Comparison of ENCODE assay signal across 8 cellular contexts in the genomic region with DNA sequence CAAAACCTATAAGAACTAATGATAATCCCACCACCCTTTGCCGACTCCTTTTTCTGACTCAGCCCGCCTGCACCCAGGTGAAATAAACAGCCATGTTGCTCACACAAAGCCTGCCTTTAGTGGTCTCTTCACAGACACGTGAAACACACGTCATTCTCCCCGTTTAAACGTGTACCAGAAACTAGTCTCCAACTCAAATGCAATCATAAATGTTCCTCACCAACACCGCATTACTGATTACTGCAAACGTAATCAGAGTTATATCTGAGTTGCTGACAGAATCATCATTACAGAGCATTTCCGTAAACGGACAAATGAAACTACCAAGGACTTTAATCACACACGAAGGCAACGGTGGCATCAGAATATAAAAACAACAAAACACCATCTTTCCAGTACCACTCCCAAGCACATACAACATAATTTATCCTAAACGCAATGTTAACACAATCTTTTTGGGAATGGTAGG. TPM values are rescaled to one million over a fixed set of nuclear protein-coding genes. Genes with fewer than 3 reads are reported as not detected.
DNase-seq lines count a peak whose midpoint lies in the region; ATAC-seq lines count a peak whose summit lies in the region.

No MANE protein-coding gene starts in this region.

- H3K4me3 ChIP-seq in subcutaneous abdominal adipose tissue (ENCODE audit: low read depth in 1 of 5, low read length in 5 of 5) = peak overlapping the region; percentile 83 to 98 (median 86)

- H3K27ac ChIP-seq in subcutaneous abdominal adipose tissue (ENCODE audit: low read depth, low read length) = peak overlapping the region; percentile 100

- peaks cover 0 to 3% (median 0%) of the 10 kb centered on the region in 7 donors for H3K9me3 Mint-ChIP-seq in naive B cell

- peaks cover 38 to 50% of the 10 kb centered on the region in 2 donors for H3K36me3 Mint-ChIP-seq in naive B cell

- H3K9ac ChIP-seq in subcutaneous abdominal adipose tissue (ENCODE audit: low read length in 5 of 5) = peak overlapping the region; percentile 94 to 99 (median 97)

- no peaks in the 10 kb centered on the region for H3K9me3 ChIP-seq in subcutaneous abdominal adipose tissue (ENCODE audit: control insufficient read depth in 5 of 5, low read length in 5 of 5)

- H3K27me3 Mint-ChIP-seq in naive B cell = no peaks in the 10 kb centered on the region

- H3K4me1 ChIP-seq in subcutaneous abdominal adipose tissue (ENCODE audit: control insufficient read depth in 5 of 5, insufficient read depth in 5 of 5, low read length in 5 of 5) = peaks cover 4 to 65% (median 57%) of the 10 kb centered on the region in 5 donors

- no peaks in the 10 kb centered on the region for H3K27me3 ChIP-seq in subcutaneous abdominal adipose tissue (ENCODE audit: control insufficient read depth in 5 of 5, insufficient read depth in 4 of 5, low read length in 5 of 5)

- peak overlapping the region; percentile 99 to 100 (median 100) for H3K27ac Mint-ChIP-seq in naive B cell

- peak; percentile 6 to 18 for ATAC-seq in naive B cell (ENCODE audit: low read depth in 2 of 2)
- ATAC-seq in HG03139 (IDR thresholded peaks at IDR 0.05; ENCODE audit: unreplicated experiment) = no peak

- peak; percentile 22 for DNase-seq in GM04503 (ENCODE audit: low read depth)
- peak; percentile 72 for DNase-seq in M059J (ENCODE audit: low read depth)
- DNase-seq in activated CD4-positive, alpha-beta T cell treated with anti-CD3 and anti-CD28 coated beads, Interleukin-2, amount 50 U/mL, for 24 hours (ENCODE audit: low read depth in 1 of 2, low spot score in 1 of 2) = peak; percentile 24 to 72
- peak; percentile 34 for DNase-seq in effector CD8-positive, alpha-beta T cell (lab: John Stamatoyannopoulos, UW)
- DNase-seq in naive B cell = peak; percentile 55
- DNase-seq in HuH-7 (ENCODE audit: low spot score) = no peak

- H3K36me3 ChIP-seq in subcutaneous abdominal adipose tissue (ENCODE audit: control insufficient read depth in 5 of 5, insufficient read depth in 5 of 5, low read length in 5 of 5) = peaks cover 21 to 30% (median 22%) of the 10 kb centered on the region in 5 donors

- H3K4me1 Mint-ChIP-seq in naive B cell = peaks cover 42 to 58% (median 53%) of the 10 kb centered on the region in 3 donors

- peak overlapping the region; percentile 84 to 100 (median 96) for H3K4me3 Mint-ChIP-seq in naive B cell

RNA-seq across cellular contexts. Expression of a gene that starts 1.9 kb away (rescaled TPM):
- 26.8 and 40.0 TPM in 2 replicates for total RNA-seq in M059J (2014; rRNA removed; shearing (Covaris generic))
- 100 to 1,000 TPM in 1 of 6 donors, 10 to 100 TPM in 5; 44.0 to 107 (median 55.5) TPM for polyA plus RNA-seq in naive B cell (ENCODE audit: low read depth in 6 of 6)

RNA-seq across cellular contexts. Expression of a gene that starts 26.3 kb away (rescaled TPM):
- total RNA-seq in M059J (2014; rRNA removed; shearing (Covaris generic)) = 54.7 and 56.8 TPM in 2 replicates
- polyA plus RNA-seq in naive B cell (ENCODE audit: low read depth in 6 of 6) = 10 to 100 TPM; 25.3 to 47.1 (median 33.7) TPM

RNA-seq across cellular contexts. Expression of a gene that starts 26.6 kb away (rescaled TPM):
- 36.8 and 50.9 TPM in 2 replicates for total RNA-seq in M059J (2014; rRNA removed; shearing (Covaris generic))
- polyA plus RNA-seq in naive B cell (ENCODE audit: low read depth in 6 of 6) = 10 to 100 TPM; 12.2 to 22.0 (median 14.9) TPM

RNA-seq across cellular contexts. Expression of a gene that starts 50.9 kb away (rescaled TPM):
- 448 and 553 TPM in 2 replicates for total RNA-seq in M059J (2014; rRNA removed; shearing (Covaris generic))
- 100 to 1,000 TPM; 165 to 201 (median 179) TPM for polyA plus RNA-seq in naive B cell (ENCODE audit: low read depth in 6 of 6)
